ENCODE assay signal across 1 cellular context in genomic region chr2:61763605-61764034, GRCh38.
TF ChIP-seq lines count a peak whose summit lies in the region.

No MANE protein-coding gene starts in this region.

TF ChIP-seq in HepG2, 621 proteins besides CTCF, POLR2A, EP300 and RAD21 (continued from another document and continues in another):
- no peak for TF ChIP-seq ZNF800 (CRISPR knock-in tag; IDR thresholded peaks at IDR 0.05)
- TF ChIP-seq SRY (CRISPR knock-in tag; IDR thresholded peaks at IDR 0.05): peak; percentile 20; the same call in 1 of the 2 replicates
- no peak for TF ChIP-seq ARID2 (CRISPR knock-in tag; IDR thresholded peaks at IDR 0.05; ENCODE audit: borderline replicate concordance)
- peak; percentile 62; the same call in 1 of the 2 replicates for TF ChIP-seq TARDBP (CRISPR knock-in tag; IDR thresholded peaks at IDR 0.05)
- TF ChIP-seq MLXIP (CRISPR knock-in tag; IDR thresholded peaks at IDR 0.05; ENCODE audit: borderline replicate concordance): no peak
- TF ChIP-seq ZNF280B (CRISPR knock-in tag; IDR thresholded peaks at IDR 0.05; ENCODE audit: borderline replicate concordance): no peak
- TF ChIP-seq ZNF530 (CRISPR knock-in tag; IDR thresholded peaks at IDR 0.05; ENCODE audit: low read depth): no peak
- no peak for TF ChIP-seq KDM6A (CRISPR knock-in tag; IDR thresholded peaks at IDR 0.05; ENCODE audit: low read depth)
- no peak for TF ChIP-seq ZNF343 (CRISPR knock-in tag; IDR thresholded peaks at IDR 0.05)
- no peak for TF ChIP-seq ZNF282 (IDR thresholded peaks at IDR 0.05; ENCODE audit: partially characterized antibody)
- TF ChIP-seq ZNF609 (CRISPR knock-in tag; IDR thresholded peaks at IDR 0.05; ENCODE audit: borderline replicate concordance): no peak
- no peak for TF ChIP-seq PREB (CRISPR knock-in tag; IDR thresholded peaks at IDR 0.05)
- TF ChIP-seq ETV6 (CRISPR knock-in tag; conservative IDR thresholded peaks at IDR 0.05): no peak
- TF ChIP-seq TP53 (CRISPR knock-in tag; conservative IDR thresholded peaks at IDR 0.05): no peak
- TF ChIP-seq ZNF615 (CRISPR knock-in tag; IDR thresholded peaks at IDR 0.05; ENCODE audit: borderline replicate concordance): no peak; the same call in 1 of the 2 replicates
- peak; percentile 52 for TF ChIP-seq STAG1 (CRISPR knock-in tag; IDR thresholded peaks at IDR 0.05)
- no peak for TF ChIP-seq ZNF446 (CRISPR knock-in tag; IDR thresholded peaks at IDR 0.05)
- no peak; the same call in 1 of the 2 replicates for TF ChIP-seq ZNF792 (CRISPR knock-in tag; IDR thresholded peaks at IDR 0.05)
- no peak; the same call in 1 of the 2 replicates for TF ChIP-seq IRF9 (CRISPR knock-in tag; IDR thresholded peaks at IDR 0.05; ENCODE audit: borderline replicate concordance)
- TF ChIP-seq ARID4A (CRISPR knock-in tag; IDR thresholded peaks at IDR 0.05; ENCODE audit: borderline replicate concordance): no peak
- TF ChIP-seq AGO1 (IDR thresholded peaks at IDR 0.05; ENCODE audit: low read depth, low read length, poor library complexity, severe bottlenecking): peak; percentile 39
- no peak for TF ChIP-seq NCOA2 (CRISPR knock-in tag; IDR thresholded peaks at IDR 0.05)
- TF ChIP-seq ZNF777 (CRISPR knock-in tag; IDR thresholded peaks at IDR 0.05): no peak
- no peak for TF ChIP-seq GTF2F1 (IDR thresholded peaks at IDR 0.05; ENCODE audit: low read length)
- TF ChIP-seq ZIK1 (CRISPR knock-in tag; IDR thresholded peaks at IDR 0.05; ENCODE audit: borderline replicate concordance, low read depth): no peak
- no peak for TF ChIP-seq ZNF562 (CRISPR knock-in tag; IDR thresholded peaks at IDR 0.05; ENCODE audit: borderline replicate concordance)
- TF ChIP-seq ASH2L (IDR thresholded peaks at IDR 0.05; ENCODE audit: insufficient read length, low read depth, low read length): no peak
- no peak for TF ChIP-seq NR2C2 (CRISPR knock-in tag; IDR thresholded peaks at IDR 0.05; ENCODE audit: borderline replicate concordance)
- no peak for TF ChIP-seq SMC3 (IDR thresholded peaks at IDR 0.05; ENCODE audit: low read length)
- 0 out of 2 replicates have a peak, but pooled peaks have one; percentile 25 for TF ChIP-seq ZFP36L1 (CRISPR knock-in tag; IDR thresholded peaks at IDR 0.05)
- TF ChIP-seq POGZ (CRISPR knock-in tag; IDR thresholded peaks at IDR 0.05): no peak
- TF ChIP-seq CBFB (CRISPR knock-in tag; IDR thresholded peaks at IDR 0.05): no peak
- TF ChIP-seq IRX3 (CRISPR knock-in tag; IDR thresholded peaks at IDR 0.05; ENCODE audit: borderline replicate concordance, low read depth): no peak
- no peak for TF ChIP-seq ZFP1 (CRISPR knock-in tag; IDR thresholded peaks at IDR 0.05)
- TF ChIP-seq CERS6 (CRISPR knock-in tag; IDR thresholded peaks at IDR 0.05): no peak
- TF ChIP-seq ZNF577 (CRISPR knock-in tag; IDR thresholded peaks at IDR 0.05; ENCODE audit: borderline replicate concordance, low read depth): no peak
- TF ChIP-seq ZNF362 (CRISPR knock-in tag; IDR thresholded peaks at IDR 0.05; ENCODE audit: borderline replicate concordance): no peak
